In genomic region chr9:130865921-130866320, GRCh38 we compare ENCODE assay signal across 15 cellular contexts. TPM values are rescaled to one million over a fixed set of nuclear protein-coding genes. Genes with fewer than 3 reads are reported as not detected.
"Had no signal": no experiment of that assay in that cellular context is flagged by ENCODE, and none has a peak within 500 bp of the region (broad histone marks: within the 10 kb centered on the region; RNA-seq: fewer than 3 reads in every experiment).

No MANE protein-coding gene starts in this region.

- H3K27ac ChIP-seq: breast epithelium, Peyer's patch, SJSA1 had no signal

- H3K4me2 ChIP-seq: SK-N-SH had no signal

- H3K27me3 ChIP-seq: breast epithelium, Peyer's patch, SJSA1 had no signal

- H3K9me3 ChIP-seq: breast epithelium, Peyer's patch, SJSA1, SK-N-SH had no signal

- H3K36me3 ChIP-seq: breast epithelium had no signal

- H3K4me3 ChIP-seq: breast epithelium, Peyer's patch, SJSA1 had no signal

RNA-seq across cellular contexts. Expression of gene QRFP, which starts 30.7 kb away (rescaled TPM):
- total RNA-seq: activated CD4-positive, alpha-beta T cell treated with anti-CD3 and anti-CD28 coated beads, Interleukin-2, amount 10 ng/mL, durations not matched to agents 24 days and 14 days; activated CD8-positive, alpha-beta memory T cell treated with anti-CD3 and anti-CD28 coated beads for 36 hours; activated CD8-positive, alpha-beta T cell treated with anti-CD3 and anti-CD28 coated beads for 36 hours; activated naive CD8-positive, alpha-beta T cell treated with anti-CD3 and anti-CD28 coated beads for 36 hours; activated T-cell treated with anti-CD3 and anti-CD28 coated beads, Interleukin-2, amount 50 U/mL, for 72 hours; activated T-helper 17 cell treated with anti-CD3 and anti-CD28 coated beads, Interleukin-2, amount 50 U/mL, for 72 hours; aorta; breast epithelium; cerebellum; MCF 10A; NCI-H460; PC-3; Peyer's patch; SJSA1 had no signal
